In genomic region chr10:34049887-34050286, GRCh38 we compare ENCODE assay signal across 13 cellular contexts.
DNase-seq lines count a peak whose midpoint lies in the region; ATAC-seq lines count a peak whose summit lies in the region.
"Had no signal": no experiment of that assay in that cellular context is flagged by ENCODE, and none has a peak within 500 bp of the region (broad histone marks: within the 10 kb centered on the region; RNA-seq: fewer than 3 reads in every experiment).

No MANE protein-coding gene starts in this region.

- peaks cover 20 to 28% of the 10 kb centered on the region in 2 donors for H3K27me3 Mint-ChIP-seq in natural killer cell treated with Interleukin-12 subunit alpha and Interleukin-12 subunit beta and Interleukin-15 and Interleukin-18, amount 100 ng/mL, for 72 hours

- peaks cover 4 to 6% of the 10 kb centered on the region in 2 donors for H3K4me1 Mint-ChIP-seq in natural killer cell treated with Interleukin-12 subunit alpha and Interleukin-12 subunit beta and Interleukin-15 and Interleukin-18, amount 100 ng/mL, for 72 hours (ENCODE audit: low read depth in 2 of 2)

- no peak for ATAC-seq in natural killer cell treated with Interleukin-12 subunit alpha and Interleukin-12 subunit beta and Interleukin-15 and Interleukin-18, amount 100 ng/mL, for 72 hours

- no peak overlapping the region for H3K4me3 Mint-ChIP-seq in natural killer cell treated with Interleukin-12 subunit alpha and Interleukin-12 subunit beta and Interleukin-15 and Interleukin-18, amount 100 ng/mL, for 72 hours
- H3K4me3 Mint-ChIP-seq: mesothelial cell of epicardium had no signal

- H3K36me3 Mint-ChIP-seq in natural killer cell treated with Interleukin-12 subunit alpha and Interleukin-12 subunit beta and Interleukin-15 and Interleukin-18, amount 100 ng/mL, for 72 hours, result no peaks in the 10 kb centered on the region
- H3K36me3 Mint-ChIP-seq: mesothelial cell of epicardium had no signal

- H3K9me3 Mint-ChIP-seq in natural killer cell treated with Interleukin-12 subunit alpha and Interleukin-12 subunit beta and Interleukin-15 and Interleukin-18, amount 100 ng/mL, for 72 hours, result peaks cover 4% of the 10 kb centered on the region

- peak; percentile 46 for DNase-seq in activated CD4-positive, alpha-beta T cell treated with anti-CD3 and anti-CD28 coated beads for 48 hours
- DNase-seq in activated CD4-positive, alpha-beta T cell treated with anti-CD3 and anti-CD28 coated beads, Interleukin-2, amount 50 U/mL, for 4 hours, result no peak
- peak; percentile 10 for DNase-seq in activated T-helper 9 cell treated with anti-CD3 and anti-CD28 coated beads, Interleukin-2, amount 50 U/mL, for 16 hours (ENCODE audit: low read depth)
- DNase-seq in inferior parietal cortex (ENCODE audit: extremely low spot score) (peak; percentile 21), pons (ENCODE audit: low spot score) (no peak), NCI-H2081 treated with DMSO at 0.1 percent for 48 hours (lab: John Stamatoyannopoulos, UW) (no peak)
- peak; percentile 6 to 12 for DNase-seq in stimulated activated CD4-positive, alpha-beta T cell treated with anti-CD3 and anti-CD28 coated beads, Interleukin-4, amount 100 ng/mL, for 4 hours
- no peak for DNase-seq in natural killer cell treated with Interleukin-12 subunit alpha and Interleukin-12 subunit beta and Interleukin-15 and Interleukin-18, amount 100 ng/mL, for 72 hours (ENCODE audit: low spot score)
- DNase-seq: H7, Kasumi-1, NCI-H510A treated with DMSO at 0.1 percent for 48 hours, testis had no signal

- no peak overlapping the region for H3K27ac Mint-ChIP-seq in natural killer cell treated with Interleukin-12 subunit alpha and Interleukin-12 subunit beta and Interleukin-15 and Interleukin-18, amount 100 ng/mL, for 72 hours
- H3K27ac Mint-ChIP-seq: mesothelial cell of epicardium had no signal

Comparison
In these comparisons a context has a peak if more than half of its experiments do, and no peak if none do; other contexts are left out.
1. DNase-seq: peak in activated CD4-positive, alpha-beta T cell treated with anti-CD3 and anti-CD28 coated beads for 48 hours (single experiment), activated T-helper 9 cell treated with anti-CD3 and anti-CD28 coated beads, Interleukin-2, amount 50 U/mL, for 16 hours (single experiment), inferior parietal cortex (single experiment) and stimulated activated CD4-positive, alpha-beta T cell treated with anti-CD3 and anti-CD28 coated beads, Interleukin-4, amount 100 ng/mL, for 4 hours (2 of 2); none in activated CD4-positive, alpha-beta T cell treated with anti-CD3 and anti-CD28 coated beads, Interleukin-2, amount 50 U/mL, for 4 hours (0 of 2), pons (single experiment), NCI-H2081 treated with DMSO at 0.1 percent for 48 hours (single experiment) and natural killer cell treated with Interleukin-12 subunit alpha and Interleukin-12 subunit beta and Interleukin-15 and Interleukin-18, amount 100 ng/mL, for 72 hours (single experiment).